Comparison of ENCODE assay signal across 9 cellular contexts in the genomic region with DNA sequence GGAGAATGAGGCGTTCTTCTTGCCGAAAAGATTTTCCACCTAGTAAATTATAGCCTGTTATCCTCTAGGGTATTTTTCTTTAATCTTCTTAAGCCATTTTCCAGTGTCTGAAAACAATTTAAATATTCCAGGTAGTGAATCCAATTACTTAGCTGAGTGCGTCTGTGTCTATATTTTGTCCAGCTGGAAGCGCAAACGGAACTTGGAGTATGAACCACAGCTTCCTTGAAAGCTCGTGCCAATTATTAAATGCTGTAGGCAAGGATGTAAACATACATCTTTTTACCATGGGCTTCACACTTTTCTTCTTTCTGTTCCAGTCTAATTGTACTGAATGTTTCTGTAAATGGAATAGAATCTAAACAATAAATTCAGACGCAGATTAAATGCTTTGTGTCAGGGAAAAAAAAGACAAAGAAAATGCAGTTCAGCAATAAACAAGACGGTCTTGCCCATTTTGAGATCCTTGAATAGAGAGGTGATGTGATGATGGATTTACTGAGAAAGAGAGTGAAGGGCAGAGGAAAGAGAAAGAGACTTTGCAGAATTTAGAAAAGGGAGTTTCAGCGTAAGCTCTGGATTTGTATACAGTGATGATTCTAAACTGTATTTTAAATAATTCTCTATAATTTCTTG. TPM values are rescaled to one million over a fixed set of nuclear protein-coding genes. Genes with fewer than 3 reads are reported as not detected.
A peak's percentile ranks its signal among the peaks of the same experiment; 100 is the strongest.
DNase-seq lines count a peak whose midpoint lies in the region; ATAC-seq and TF ChIP-seq lines count a peak whose summit lies in the region.
"Had no signal": no experiment of that assay in that cellular context is flagged by ENCODE, and none has a peak within 500 bp of the region (broad histone marks: within the 10 kb centered on the region; RNA-seq: fewer than 3 reads in every experiment).

No MANE protein-coding gene starts in this region.

- H3K4me3 Mint-ChIP-seq in CD8-positive, alpha-beta memory T cell: peak overlapping the region; percentile 82 to 93 (median 91)

- ATAC-seq in gastroesophageal sphincter: no peak

- no peak for DNase-seq in CD8-positive, alpha-beta memory T cell
- DNase-seq in NCI-H748 (lab: John Stamatoyannopoulos, UW; ENCODE audit: unreplicated experiment): peak; percentile 45
- no peak for DNase-seq in NCI-H526 treated with DMSO at 0.1 percent for 48 hours (lab: John Stamatoyannopoulos, UW)
- no peak for DNase-seq in LoVo (ENCODE audit: low spot score)
- DNase-seq in NCI-H146 treated with DMSO at 0.1 percent for 48 hours (lab: John Stamatoyannopoulos, UW; ENCODE audit: unreplicated experiment): no peak
- no peak for DNase-seq in NCI-H1417 treated with DMSO at 0.1 percent for 48 hours (lab: John Stamatoyannopoulos, UW)
- DNase-seq: GF-D8 had no signal

- H3K9me3 Mint-ChIP-seq in CD8-positive, alpha-beta memory T cell: no peaks in the 10 kb centered on the region

- no peaks in the 10 kb centered on the region for H3K36me3 ChIP-seq in CD8-positive, alpha-beta memory T cell (ENCODE audit: insufficient read depth, low read length)
- H3K36me3 ChIP-seq in gastroesophageal sphincter (no peaks in the 10 kb centered on the region), rectal smooth muscle tissue (ENCODE audit: control insufficient read depth, insufficient read depth, low read length) (no peaks in the 10 kb centered on the region)

- H3K4me1 Mint-ChIP-seq in CD8-positive, alpha-beta memory T cell: peaks cover 27 to 51% (median 46%) of the 10 kb centered on the region in 3 donors

- no peaks in the 10 kb centered on the region for H3K36me3 Mint-ChIP-seq in CD8-positive, alpha-beta memory T cell

- H3K9me3 ChIP-seq in CD8-positive, alpha-beta memory T cell (ENCODE audit: low read length): no peaks in the 10 kb centered on the region
- no peaks in the 10 kb centered on the region for H3K9me3 ChIP-seq in gastroesophageal sphincter

- POLR2A ChIA-PET in CD8-positive, alpha-beta memory T cell (lab: Charles Lee): interaction anchor here (0.6 to 1.4 kb wide), 3 partner anchors 14 to 114 kb away, joined by 3 to 9 read pairs (median 3); a partner anchor contains a TSS

- peaks cover 12% of the 10 kb centered on the region for H3K4me1 ChIP-seq in CD8-positive, alpha-beta memory T cell (ENCODE audit: insufficient read depth, low read length)
- H3K4me1 ChIP-seq in gastroesophageal sphincter (peaks cover 0 to 71% (median 4%) of the 10 kb centered on the region in 3 donors), rectal smooth muscle tissue (ENCODE audit: control insufficient read depth, insufficient read depth, low read length) (peaks cover 11% of the 10 kb centered on the region)

- no peak overlapping the region for H3K27ac ChIP-seq in CD8-positive, alpha-beta memory T cell (ENCODE audit: low read depth, low read length)
- H3K27ac ChIP-seq in gastroesophageal sphincter (peak overlapping the region in 3 of 4 donors; percentile 91 to 94 (median 93)), rectal smooth muscle tissue (ENCODE audit: low read depth, low read length) (peak overlapping the region; percentile 23)

- H3K4me3 ChIP-seq in CD8-positive, alpha-beta memory T cell (ENCODE audit: low read length): no peak overlapping the region
- H3K4me3 ChIP-seq in gastroesophageal sphincter: peak overlapping the region; percentile 77 to 81
- peak overlapping the region; percentile 80 for H3K4me3 ChIP-seq in rectal smooth muscle tissue (ENCODE audit: low read length)

- TF ChIP-seq CTCF in gastroesophageal sphincter (IDR thresholded peaks at IDR 0.05): no peak

- peaks cover 13% of the 10 kb centered on the region for H3K27me3 ChIP-seq in CD8-positive, alpha-beta memory T cell (ENCODE audit: insufficient read depth, low read length, poor library complexity, severe bottlenecking)
- H3K27me3 ChIP-seq in gastroesophageal sphincter (no peaks in the 10 kb centered on the region), rectal smooth muscle tissue (ENCODE audit: control insufficient read depth, insufficient read depth, low read length) (peaks cover 2% of the 10 kb centered on the region)

- 21 to 35% methylated on average over 9 of the region's 9 CpGs for WGBS in gastroesophageal sphincter (ENCODE audit: low coverage in 1 of 2), 2 donors

- no peak overlapping the region for H3K9ac ChIP-seq in rectal smooth muscle tissue (ENCODE audit: low read length)

- CTCF ChIA-PET in CD8-positive, alpha-beta memory T cell (lab: Charles Lee): interaction anchor here (1.0 to 4.0 kb wide), 5 partner anchors 13 to 255 kb away, joined by 3 to 20 read pairs (median 3); no protein-coding TSS in a partner anchor

- no peak for TF ChIP-seq EP300 in gastroesophageal sphincter (IDR thresholded peaks at IDR 0.05)

- H3K27me3 Mint-ChIP-seq in CD8-positive, alpha-beta memory T cell: peaks cover 8 to 11% of the 10 kb centered on the region in 2 donors

- peak overlapping the region in 2 of 8 donors; percentile 7 to 50 for H3K27ac Mint-ChIP-seq in CD8-positive, alpha-beta memory T cell

- no peak for TF ChIP-seq POLR2A in gastroesophageal sphincter (IDR thresholded peaks at IDR 0.05)

RNA-seq across cellular contexts. Expression of a gene that starts 1.9 kb away (rescaled TPM):
- 1 to 10 TPM; 8.5 to 9.9 TPM for total RNA-seq in CD8-positive, alpha-beta memory T cell
- 8.8 TPM for polyA plus RNA-seq in CD8-positive, alpha-beta memory T cell
- total RNA-seq in gastroesophageal sphincter: 100 to 1,000 TPM in 1 of 4 donors, 10 to 100 TPM in 3; 60.8 to 104 (median 69.0) TPM

Comparison
In these comparisons a context has a peak if more than half of its experiments do, and no peak if none do; other contexts are left out.
1. RNA of a gene that starts 1.9 kb away (total RNA-seq): 60.8 to 104 TPM in gastroesophageal sphincter; 8.5 to 9.9 TPM in CD8-positive, alpha-beta memory T cell; every median in the first group is over 4 times any median in the second.